17 cellular contexts compared by ENCODE assay signal in the genomic region with DNA sequence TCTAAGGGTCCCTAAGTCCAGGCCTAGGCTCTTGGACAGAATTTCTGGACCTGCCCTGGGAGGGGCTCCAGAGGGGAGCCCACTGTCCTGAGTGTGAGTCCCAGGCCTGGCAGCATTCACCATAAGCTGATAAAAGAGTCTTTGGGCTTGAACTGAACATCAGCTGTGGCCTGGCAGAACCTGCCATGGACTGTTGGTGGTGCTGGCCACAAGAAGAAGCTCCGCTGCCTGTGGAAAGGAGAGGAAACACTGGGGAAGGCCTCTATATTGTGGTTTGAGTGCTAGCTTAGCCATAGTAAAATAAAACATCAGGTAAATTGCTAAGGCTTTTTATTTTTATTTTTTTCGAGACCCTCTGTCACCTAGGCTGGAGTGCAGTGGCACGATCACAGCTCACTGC. TPM values are rescaled to one million over a fixed set of nuclear protein-coding genes. Genes with fewer than 3 reads are reported as not detected.
DNase-seq lines count a peak whose midpoint lies in the region; ATAC-seq, FAIRE-seq and TF ChIP-seq lines count a peak whose summit lies in the region.
"Had no signal": no experiment of that assay in that cellular context is flagged by ENCODE, and none has a peak within 500 bp of the region (broad histone marks: within the 10 kb centered on the region; RNA-seq: fewer than 3 reads in every experiment).

No MANE protein-coding gene starts in this region.

- H3K27me3 Mint-ChIP-seq in HFFc6 (ENCODE audit: insufficient read depth) = no peaks in the 10 kb centered on the region
- H3K27me3 Mint-ChIP-seq: B cell; CD4-positive, alpha-beta memory T cell had no signal

- DNase-seq in HFFc6 (no peak), RWPE2 (ENCODE audit: low spot score) (no peak), keratinocyte (ENCODE audit: low read depth, low spot score) (no peak), trophoblast cell (no peak), testis (no peak), aorta (no peak)
- DNase-seq: MG63; NCI-H1417; NCI-H1930; NCI-H2171; NCI-H446; NK-92 treated with Interleukin-12 subunit alpha and Interleukin-12 subunit beta, amount 100 ng/mL, for 24 hours; RPMI8226 had no signal

- H3K4me1 ChIP-seq in RWPE2 (ENCODE audit: insufficient read depth, poor library complexity, severe bottlenecking) (peaks cover 17% of the 10 kb centered on the region), keratinocyte (ENCODE audit: control insufficient read depth, extremely low read depth, insufficient read depth, low read length) (peaks cover 20% of the 10 kb centered on the region), trophoblast cell (ENCODE audit: control insufficient read depth in 1 of 2, insufficient read depth in 2 of 2, low read length in 2 of 2) (peaks cover 2 to 18% of the 10 kb centered on the region in 2 experiments), testis (no peaks in the 10 kb centered on the region), aorta (ENCODE audit: control insufficient read depth in 1 of 2, insufficient read depth in 2 of 2, low read length in 2 of 2) (no peaks in the 10 kb centered on the region)

- no peaks in the 10 kb centered on the region for H3K9me1 ChIP-seq in keratinocyte (ENCODE audit: control insufficient read depth, extremely low read depth, insufficient read depth, low read length)

- peak overlapping the region; percentile 85 for H2BK120ac ChIP-seq in trophoblast cell (ENCODE audit: insufficient read depth, low read length, poor library complexity)

- H4K20me1 ChIP-seq in keratinocyte (ENCODE audit: control insufficient read depth, extremely low read depth, insufficient read depth, low read length) = no peaks in the 10 kb centered on the region

- no peak for TF ChIP-seq CTCF in HFFc6 (IDR thresholded peaks at IDR 0.05)
- TF ChIP-seq CTCF in RWPE2 (IDR thresholded peaks at IDR 0.05; ENCODE audit: poor library complexity, severe bottlenecking) = no peak
- TF ChIP-seq CTCF in keratinocyte (optimal IDR thresholded peaks at IDR 0.05 in 1 of 3, IDR thresholded peaks at IDR 0.05 in 1 of 3, conservative IDR thresholded peaks at IDR 0.05 in 1 of 3; ENCODE audit: extremely low read depth in 1 of 3, insufficient read depth in 2 of 3, low read length in 3 of 3) = peak in 1 of 3 experiments; percentile 8
- no peak for TF ChIP-seq CTCF in testis (IDR thresholded peaks at IDR 0.05)

- peak overlapping the region; percentile 88 for H2BK12ac ChIP-seq in trophoblast cell (ENCODE audit: low read length)

- H3K4me1 Mint-ChIP-seq in HFFc6 (ENCODE audit: low read depth) = peaks cover 48% of the 10 kb centered on the region
- H3K4me1 Mint-ChIP-seq: B cell; CD4-positive, alpha-beta memory T cell had no signal

- peak overlapping the region; percentile 72 for H3K4ac ChIP-seq in trophoblast cell (ENCODE audit: low read depth, low read length)

- peak overlapping the region; percentile 79 for H2BK5ac ChIP-seq in trophoblast cell (ENCODE audit: low read depth, low read length, poor library complexity)

- H4K91ac ChIP-seq in trophoblast cell (ENCODE audit: low read depth, low read length) = peak overlapping the region; percentile 93

- peaks cover 9% of the 10 kb centered on the region; the same call in 1 of the 2 replicates for H3K9me3 Mint-ChIP-seq in HFFc6

- no peak overlapping the region for H2AFZ ChIP-seq in keratinocyte (ENCODE audit: control insufficient read depth, low read length)
- no peak overlapping the region for H2AFZ ChIP-seq in trophoblast cell (ENCODE audit: insufficient read depth, low read length, poor library complexity)

- H3K27me3 ChIP-seq in RWPE2 (ENCODE audit: insufficient read depth, poor library complexity, severe bottlenecking) (no peaks in the 10 kb centered on the region), keratinocyte (ENCODE audit: control insufficient read depth, extremely low read depth, insufficient read depth, low read length) (no peaks in the 10 kb centered on the region), trophoblast cell (ENCODE audit: insufficient read depth, low read length) (no peaks in the 10 kb centered on the region), testis (no peaks in the 10 kb centered on the region), aorta (ENCODE audit: control insufficient read depth in 1 of 2, insufficient read depth in 2 of 2, low read length in 1 of 2) (no peaks in the 10 kb centered on the region)
- H3K27me3 ChIP-seq: MG63, SJSA1 had no signal

- H3K79me2 ChIP-seq in keratinocyte (ENCODE audit: control insufficient read depth, insufficient read depth, low read length) (no peaks in the 10 kb centered on the region), trophoblast cell (ENCODE audit: control insufficient read depth, insufficient read depth, low read length, poor library complexity) (peaks cover 4% of the 10 kb centered on the region)

- H3K79me1 ChIP-seq in trophoblast cell (ENCODE audit: low read length) = peaks cover 16% of the 10 kb centered on the region

- H3K4me3 ChIP-seq in RWPE2 (ENCODE audit: severe bottlenecking) (no peak overlapping the region), keratinocyte (ENCODE audit: control insufficient read depth in 2 of 3, extremely low read depth in 1 of 3, insufficient read depth in 2 of 3, low read depth in 1 of 3, low read length in 3 of 3) (no peak overlapping the region), trophoblast cell (ENCODE audit: low read depth, low read length) (no peak overlapping the region), testis (no peak overlapping the region), aorta (ENCODE audit: low read length in 2 of 2) (no peak overlapping the region)
- H3K4me3 ChIP-seq: MG63, SJSA1 had no signal

- H3K4me3 Mint-ChIP-seq in HFFc6 = no peak overlapping the region
- H3K4me3 Mint-ChIP-seq: B cell; CD4-positive, alpha-beta memory T cell had no signal

- peak overlapping the region; percentile 76 for H3K14ac ChIP-seq in trophoblast cell (ENCODE audit: low read length)

- H3K9me3 ChIP-seq in RWPE2 (ENCODE audit: severe bottlenecking) (peaks cover 6% of the 10 kb centered on the region), keratinocyte (ENCODE audit: control insufficient read depth, low read depth, low read length) (no peaks in the 10 kb centered on the region), trophoblast cell (ENCODE audit: insufficient read depth, low read depth, low read length) (no peaks in the 10 kb centered on the region), testis (no peaks in the 10 kb centered on the region), aorta (ENCODE audit: control insufficient read depth, low read length) (no peaks in the 10 kb centered on the region)
- H3K9me3 ChIP-seq: SJSA1 had no signal

- H3K36me3 ChIP-seq in RWPE2 (ENCODE audit: low read depth) (peaks cover 6% of the 10 kb centered on the region; the same call in 1 of the 2 replicates), keratinocyte (ENCODE audit: control insufficient read depth in 2 of 2, extremely low read depth in 1 of 2, insufficient read depth in 2 of 2, low read length in 2 of 2) (no peaks in the 10 kb centered on the region), trophoblast cell (ENCODE audit: control insufficient read depth in 1 of 2, insufficient read depth in 2 of 2, low read length in 2 of 2) (no peaks in the 10 kb centered on the region), testis (ENCODE audit: low read depth, missing control alignments) (no peaks in the 10 kb centered on the region), aorta (ENCODE audit: control insufficient read depth in 1 of 2, insufficient read depth in 2 of 2, low read length in 1 of 2) (no peaks in the 10 kb centered on the region)
- H3K36me3 ChIP-seq: MG63, SJSA1 had no signal

- intact Hi-C loops in testis (cut with DNase I; ENCODE audit: low total_unique reads) = no loop called here
- intact Hi-C loops in aorta (cut with DNase I) = no loop called here

- no peak for TF ChIP-seq POLR2A in testis (IDR thresholded peaks at IDR 0.05)

- H3K4me2 ChIP-seq in keratinocyte (ENCODE audit: control insufficient read depth, extremely low read depth, insufficient read depth, low read depth, low read length) (peak overlapping the region; percentile 34), trophoblast cell (ENCODE audit: low read length) (no peak overlapping the region)

- dilution Hi-C loops in keratinocyte (cut with MboI; ENCODE audit: extremely low pct_ligation_motif_present, low sequenced_read_pairs) = no loop called here

- H3K23ac ChIP-seq in trophoblast cell (ENCODE audit: low read length) = no peak overlapping the region

- H3K18ac ChIP-seq in trophoblast cell (ENCODE audit: low read length) = peak overlapping the region; percentile 63

- peaks cover 10% of the 10 kb centered on the region; the same call in 1 of the 2 replicates for H3K36me3 Mint-ChIP-seq in HFFc6 (ENCODE audit: low read depth)

- H3K9ac ChIP-seq in keratinocyte (ENCODE audit: control insufficient read depth, extremely low read depth, insufficient read depth, low read length) (no peak overlapping the region), trophoblast cell (ENCODE audit: low read length) (no peak overlapping the region)

- WGBS in trophoblast cell (ENCODE audit: extremely low coverage, insufficient coverage, insufficient read length) = no CpG with 5 or more reads among the region's 3 CpGs
- WGBS in testis, 2 donors = 95 to 98% methylated on average over 3 of the region's 3 CpGs
- WGBS in aorta, 2 donors = 95 to 97% methylated on average over 3 of the region's 3 CpGs

- ATAC-seq in RWPE2 (ENCODE audit: low read depth) (no peak), HG02938 (IDR thresholded peaks at IDR 0.05; ENCODE audit: unreplicated experiment) (no peak), aorta (ENCODE audit: low FRiP score) (no peak)

- peak overlapping the region; percentile 83; the same call in 1 of the 2 replicates for H3K27ac Mint-ChIP-seq in HFFc6
- H3K27ac Mint-ChIP-seq: B cell; CD4-positive, alpha-beta memory T cell had no signal

- FAIRE-seq in keratinocyte (lab: Jason Lieb, UNC) = no peak

- peak overlapping the region; percentile 96 for H3K27ac ChIP-seq in RWPE2 (ENCODE audit: poor library complexity, severe bottlenecking)
- peak overlapping the region; percentile 68 for H3K27ac ChIP-seq in keratinocyte (ENCODE audit: control insufficient read depth, insufficient read depth, low read length)
- peak overlapping the region; percentile 92 for H3K27ac ChIP-seq in trophoblast cell (ENCODE audit: low read depth, low read length)
- H3K27ac ChIP-seq in testis = no peak overlapping the region
- no peak overlapping the region for H3K27ac ChIP-seq in aorta (ENCODE audit: low read depth in 1 of 2, low read length in 2 of 2)
- H3K27ac ChIP-seq: SJSA1 had no signal

- H4K8ac ChIP-seq in trophoblast cell (ENCODE audit: low read depth, low read length) = peak overlapping the region; percentile 74

- H4K12ac ChIP-seq in trophoblast cell (ENCODE audit: low read depth, low read length) = peak overlapping the region; percentile 19

- H2AK5ac ChIP-seq in trophoblast cell (ENCODE audit: low read length) = peak overlapping the region; percentile 64

RNA-seq across cellular contexts. Expression of a gene that starts 20.9 kb away (rescaled TPM):
- total RNA-seq in HFFc6 (2021; fragmentation: NEBNext Ultra II Directional; extraction: Animal tissue kit (Norgen Biotek cat#: 25700)) = 10 to 100 TPM; 18.6 to 23.7 (median 19.2) TPM
- polyA plus RNA-seq in keratinocyte (25.1 to 31.3 TPM (median 27.0 TPM) in 3 replicates), testis (ENCODE audit: insufficient read depth, low read depth, low replicate concordance) (23.5 TPM), aorta (10 to 100 TPM; 21.4 to 39.4 TPM)
- polyA plus RNA-seq in keratinocyte (2011; ENCODE audit: low read depth) = 107 TPM
- polyA plus RNA-seq in keratinocyte (2011; cell fraction: cytosol; rRNA removed) = 11.0 and 17.6 TPM in 2 replicates
- 51.9 and 64.4 TPM in 2 replicates for polyA plus RNA-seq in keratinocyte (2011; cell fraction: nucleus; rRNA removed)
- 23.6 and 33.9 TPM in 2 replicates for polyA plus RNA-seq in keratinocyte (2012; ENCODE audit: low replicate concordance)
- polyA minus RNA-seq in keratinocyte = 33.1 to 121 TPM (median 114 TPM) in 3 replicates
- polyA minus RNA-seq in keratinocyte (2011; cell fraction: cytosol; rRNA and poly(A)+ RNA removed) = 16.5 TPM
- 70.9 and 159 TPM in 2 replicates for polyA minus RNA-seq in keratinocyte (2011; cell fraction: nucleus; rRNA and poly(A)+ RNA removed)
- polyA plus RNA-seq in trophoblast cell (2013) = 29.8 and 32.0 TPM in 2 replicates
- total RNA-seq in testis (100 to 1,000 TPM; 119 to 132 TPM), aorta (100 to 1,000 TPM in 1 of 2 donors, 10 to 100 TPM in 1; 82.6 to 139 TPM)

Comparison
In these comparisons a context has a peak if more than half of its experiments do, and no peak if none do; other contexts are left out.
1. H3K27ac ChIP-seq: peak in RWPE2 (single experiment), keratinocyte (single experiment) and trophoblast cell (single experiment); none in testis (0 of 2) and aorta (0 of 2).